Comparison of ENCODE assay signal across 1 cellular context in the genomic region with DNA sequence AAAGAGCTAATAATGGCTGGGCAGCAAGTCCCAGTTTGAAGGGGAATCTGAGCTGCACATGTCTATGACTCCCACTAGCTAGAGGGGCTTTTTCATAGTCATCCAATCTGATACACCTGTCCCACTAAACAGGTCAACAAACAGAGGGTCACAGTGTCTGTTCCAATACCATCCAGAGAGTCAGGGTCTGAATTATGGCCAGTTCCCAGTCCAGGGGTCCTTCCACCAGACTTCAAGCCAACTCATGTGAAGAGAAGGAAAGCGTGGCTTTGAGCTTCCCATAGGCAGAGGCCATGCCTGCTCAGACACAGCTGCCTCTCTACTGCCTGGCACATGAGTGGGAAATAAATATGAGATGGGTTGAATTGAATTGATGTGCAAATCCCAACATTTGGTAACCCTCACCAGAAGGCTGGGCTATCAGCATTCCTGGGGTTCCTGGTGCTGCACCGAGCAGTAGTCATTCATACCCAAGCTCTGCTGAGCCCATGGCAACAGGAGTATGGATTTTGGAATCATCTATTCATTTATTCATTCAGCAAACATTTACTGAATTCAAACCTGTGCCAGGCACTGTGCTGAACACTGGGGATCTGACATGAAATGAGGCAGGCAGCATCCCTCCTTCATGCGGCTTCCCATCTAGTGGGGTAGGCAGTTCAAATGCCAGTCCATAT.
TF ChIP-seq lines count a peak whose summit lies in the region.

No MANE protein-coding gene starts in this region.

TF ChIP-seq in HepG2, 621 proteins besides CTCF, POLR2A, EP300 and RAD21 (continued from another document and continues in another):
- no peak for TF ChIP-seq GLMP (CRISPR knock-in tag; IDR thresholded peaks at IDR 0.05; ENCODE audit: borderline replicate concordance)
- no peak for TF ChIP-seq ZNF383 (CRISPR knock-in tag; IDR thresholded peaks at IDR 0.05; ENCODE audit: borderline replicate concordance)
- TF ChIP-seq, protein P1, sequence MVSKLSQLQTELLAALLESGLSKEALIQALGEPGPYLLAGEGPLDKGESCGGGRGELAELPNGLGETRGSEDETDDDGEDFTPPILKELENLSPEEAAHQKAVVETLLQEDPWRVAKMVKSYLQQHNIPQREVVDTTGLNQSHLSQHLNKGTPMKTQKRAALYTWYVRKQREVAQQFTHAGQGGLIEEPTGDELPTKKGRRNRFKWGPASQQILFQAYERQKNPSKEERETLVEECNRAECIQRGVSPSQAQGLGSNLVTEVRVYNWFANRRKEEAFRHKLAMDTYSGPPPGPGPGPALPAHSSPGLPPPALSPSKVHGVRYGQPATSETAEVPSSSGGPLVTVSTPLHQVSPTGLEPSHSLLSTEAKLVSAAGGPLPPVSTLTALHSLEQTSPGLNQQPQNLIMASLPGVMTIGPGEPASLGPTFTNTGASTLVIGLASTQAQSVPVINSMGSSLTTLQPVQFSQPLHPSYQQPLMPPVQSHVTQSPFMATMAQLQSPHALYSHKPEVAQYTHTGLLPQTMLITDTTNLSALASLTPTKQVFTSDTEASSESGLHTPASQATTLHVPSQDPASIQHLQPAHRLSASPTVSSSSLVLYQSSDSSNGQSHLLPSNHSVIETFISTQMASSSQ (IDR thresholded peaks at IDR 0.05; ENCODE audit: low read depth) = no peak
- TF ChIP-seq, protein P1 (CRISPR knock-in tag; IDR thresholded peaks at IDR 0.05; ENCODE audit: borderline replicate concordance) = 0 out of 2 replicates have a peak, but pooled peaks have one; percentile 32
- no peak for TF ChIP-seq PCBP2 (optimal IDR thresholded peaks at IDR 0.05; ENCODE audit: low read depth, low read length, poor library complexity, severe bottlenecking)
- TF ChIP-seq ZNF44 (CRISPR knock-in tag; IDR thresholded peaks at IDR 0.05) = no peak; the same call in 1 of the 2 replicates
- no peak for TF ChIP-seq MIER2 (CRISPR knock-in tag; IDR thresholded peaks at IDR 0.05)
- no peak for TF ChIP-seq NFRKB (IDR thresholded peaks at IDR 0.05)
- peak; percentile 87; the same call in 1 of the 2 replicates for TF ChIP-seq ZNF138 (CRISPR knock-in tag; IDR thresholded peaks at IDR 0.05; ENCODE audit: low read depth)
- TF ChIP-seq ZNF713 (CRISPR knock-in tag; IDR thresholded peaks at IDR 0.05) = no peak
- TF ChIP-seq ATF6 (CRISPR knock-in tag; conservative IDR thresholded peaks at IDR 0.05) = no peak
- TF ChIP-seq LCORL (IDR thresholded peaks at IDR 0.05) = no peak
- no peak for TF ChIP-seq LCORL (CRISPR knock-in tag; IDR thresholded peaks at IDR 0.05)
- 0 out of 2 replicates have a peak, but pooled peaks have one; percentile 54 for TF ChIP-seq ZNF556 (CRISPR knock-in tag; IDR thresholded peaks at IDR 0.05; ENCODE audit: borderline replicate concordance)
- TF ChIP-seq ZFP36L2 (CRISPR knock-in tag; IDR thresholded peaks at IDR 0.05) = no peak
- TF ChIP-seq ZNF724P (CRISPR knock-in tag; IDR thresholded peaks at IDR 0.05; ENCODE audit: borderline replicate concordance) = no peak
- TF ChIP-seq RELA (CRISPR knock-in tag; IDR thresholded peaks at IDR 0.05) = 0 out of 2 replicates have a peak, but pooled peaks have one; percentile 63
- no peak for TF ChIP-seq EED (CRISPR knock-in tag; IDR thresholded peaks at IDR 0.05)
- no peak for TF ChIP-seq CCAR2 (optimal IDR thresholded peaks at IDR 0.05; ENCODE audit: low read depth, low read length)
- TF ChIP-seq FUBP1 (CRISPR knock-in tag; IDR thresholded peaks at IDR 0.05; ENCODE audit: borderline replicate concordance) = peak; percentile 83; the same call in 1 of the 2 replicates
- no peak for TF ChIP-seq ZNF772 (CRISPR knock-in tag; IDR thresholded peaks at IDR 0.05)
- TF ChIP-seq YEATS4 (CRISPR knock-in tag; IDR thresholded peaks at IDR 0.05; ENCODE audit: borderline replicate concordance) = no peak
- no peak for TF ChIP-seq NFE2L1 (CRISPR knock-in tag; IDR thresholded peaks at IDR 0.05; ENCODE audit: borderline replicate concordance)
- no peak for TF ChIP-seq KLF11 (CRISPR knock-in tag; IDR thresholded peaks at IDR 0.05)
- TF ChIP-seq NR2F2 (IDR thresholded peaks at IDR 0.05; ENCODE audit: borderline replicate concordance, low read depth) = no peak
- 0 out of 2 replicates have a peak, but pooled peaks have one; percentile 57 for TF ChIP-seq ZNF318 (CRISPR knock-in tag; IDR thresholded peaks at IDR 0.05)
- no peak for TF ChIP-seq PPARG (CRISPR knock-in tag; conservative IDR thresholded peaks at IDR 0.05)
- TF ChIP-seq SPEN (CRISPR knock-in tag; IDR thresholded peaks at IDR 0.05; ENCODE audit: low read depth) = peak; percentile 15; the same call in 1 of the 2 replicates
- TF ChIP-seq CAMTA2 (CRISPR knock-in tag; IDR thresholded peaks at IDR 0.05; ENCODE audit: borderline replicate concordance) = 0 out of 2 replicates have a peak, but pooled peaks have one; percentile 58
- no peak for TF ChIP-seq AGO2 (optimal IDR thresholded peaks at IDR 0.05; ENCODE audit: low read depth, low read length)
- peak; percentile 46; the same call in 1 of the 2 replicates for TF ChIP-seq ZNF776 (CRISPR knock-in tag; IDR thresholded peaks at IDR 0.05)
- no peak for TF ChIP-seq ELF1 (CRISPR knock-in tag; IDR thresholded peaks at IDR 0.05)
- no peak for TF ChIP-seq PHF8 (CRISPR knock-in tag; IDR thresholded peaks at IDR 0.05)
- TF ChIP-seq CCDC6 (CRISPR knock-in tag; IDR thresholded peaks at IDR 0.05) = 0 out of 2 replicates have a peak, but pooled peaks have one; percentile 42
- no peak for TF ChIP-seq ZBTB1 (CRISPR knock-in tag; IDR thresholded peaks at IDR 0.05; ENCODE audit: borderline replicate concordance)
- TF ChIP-seq, protein P2, sequence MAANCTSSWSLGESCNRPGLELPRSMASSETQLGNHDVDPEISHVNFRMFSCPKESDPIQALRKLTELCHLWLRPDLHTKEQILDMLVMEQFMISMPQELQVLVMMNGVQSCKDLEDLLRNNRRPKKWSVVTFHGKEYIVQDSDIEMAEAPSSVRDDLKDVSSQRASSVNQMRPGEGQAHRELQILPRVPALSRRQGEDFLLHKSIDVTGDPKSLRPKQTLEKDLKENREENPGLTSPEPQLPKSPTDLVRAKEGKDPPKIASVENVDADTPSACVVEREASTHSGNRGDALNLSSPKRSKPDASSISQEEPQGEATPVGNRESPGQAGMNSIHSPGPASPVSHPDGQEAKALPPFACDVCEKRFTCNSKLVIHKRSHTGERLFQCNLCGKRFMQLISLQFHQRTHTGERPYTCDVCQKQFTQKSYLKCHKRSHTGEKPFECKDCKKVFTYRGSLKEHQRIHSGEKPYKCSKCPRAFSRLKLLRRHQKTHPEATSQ (CRISPR knock-in tag; IDR thresholded peaks at IDR 0.05; ENCODE audit: borderline replicate concordance) = 0 out of 2 replicates have a peak, but pooled peaks have one; percentile 43
- TF ChIP-seq CENPX (CRISPR knock-in tag; IDR thresholded peaks at IDR 0.05) = no peak
- no peak for TF ChIP-seq AGO1 (IDR thresholded peaks at IDR 0.05; ENCODE audit: low read depth, low read length, poor library complexity, severe bottlenecking)
- TF ChIP-seq KDM4B (CRISPR knock-in tag; IDR thresholded peaks at IDR 0.05) = peak; percentile 18; the same call in 1 of the 2 replicates
- no peak for TF ChIP-seq ZNF33A (CRISPR knock-in tag; IDR thresholded peaks at IDR 0.05; ENCODE audit: borderline replicate concordance)
- 0 out of 2 replicates have a peak, but pooled peaks have one; percentile 23 for TF ChIP-seq PAX8 (CRISPR knock-in tag; IDR thresholded peaks at IDR 0.05; ENCODE audit: borderline replicate concordance)
- TF ChIP-seq ZMAT3 (CRISPR knock-in tag; conservative IDR thresholded peaks at IDR 0.05) = no peak
